Comparison of ENCODE assay signal across 19 cellular contexts in genomic region chr12:124744273-124744640, GRCh38.
DNase-seq lines count a peak whose midpoint lies in the region; ATAC-seq and TF ChIP-seq lines count a peak whose summit lies in the region.
"Had no signal": no experiment of that assay in that cellular context is flagged by ENCODE, and none has a peak within 500 bp of the region (broad histone marks: within the 10 kb centered on the region; RNA-seq: fewer than 3 reads in every experiment).

No MANE protein-coding gene starts in this region.

- H3K36me3 ChIP-seq in cardiac muscle cell (no peaks in the 10 kb centered on the region), heart left ventricle (no peaks in the 10 kb centered on the region), osteoblast (ENCODE audit: insufficient read depth, low read length) (no peaks in the 10 kb centered on the region), uterus (no peaks in the 10 kb centered on the region)
- no peaks in the 10 kb centered on the region for H3K36me3 ChIP-seq in CD8-positive, alpha-beta memory T cell (ENCODE audit: insufficient read depth, low read length)

- no peak overlapping the region for H3K4me2 ChIP-seq in osteoblast (ENCODE audit: insufficient read depth, low read length)

- no peaks in the 10 kb centered on the region for H3K79me2 ChIP-seq in osteoblast (ENCODE audit: insufficient read depth, low read length)

- no peaks in the 10 kb centered on the region for H3K9me3 ChIP-seq in cardiac muscle cell (ENCODE audit: low read depth)
- peaks cover 0 to 6% (median 0%) of the 10 kb centered on the region in 12 donors for H3K9me3 ChIP-seq in heart left ventricle
- H3K9me3 ChIP-seq in osteoblast (ENCODE audit: low read depth, low read length) = peaks cover 8% of the 10 kb centered on the region
- no peaks in the 10 kb centered on the region for H3K9me3 ChIP-seq in uterus
- no peaks in the 10 kb centered on the region for H3K9me3 ChIP-seq in CD8-positive, alpha-beta memory T cell (ENCODE audit: low read length)

- intact Hi-C loops in heart left ventricle (cut with DNase I) = loop anchor here in 1 of 10 donors (10.0 kb wide), 1 partner anchor 59 kb away; no protein-coding TSS in a partner anchor
- intact Hi-C loops in uterus (cut with DNase I; ENCODE audit: low total_unique reads) = no loop called here

- H3K4me1 Mint-ChIP-seq in CD8-positive, alpha-beta memory T cell = peaks cover 4 to 9% (median 6%) of the 10 kb centered on the region in 3 donors

- H3K4me3 ChIP-seq in cardiac muscle cell (no peak overlapping the region), heart left ventricle (no peak overlapping the region), osteoblast (ENCODE audit: insufficient read depth, low read length) (no peak overlapping the region), uterus (no peak overlapping the region)
- no peak overlapping the region for H3K4me3 ChIP-seq in CD8-positive, alpha-beta memory T cell (ENCODE audit: low read length)
- H3K4me3 ChIP-seq: GM23248, lung, SJSA1 had no signal

- H3K9me3 Mint-ChIP-seq in CD8-positive, alpha-beta memory T cell = no peaks in the 10 kb centered on the region
- H3K9me3 Mint-ChIP-seq: neural crest cell had no signal

- TF ChIP-seq CTCF in cardiac muscle cell (IDR thresholded peaks at IDR 0.05; ENCODE audit: low read depth, low read length) (no peak), heart left ventricle (IDR thresholded peaks at IDR 0.05) (no peak), osteoblast (IDR thresholded peaks at IDR 0.05; ENCODE audit: extremely low read depth, low read depth, low read length) (no peak), uterus (IDR thresholded peaks at IDR 0.05) (no peak)

- DNase-seq in cardiac muscle cell (ENCODE audit: low read depth in 1 of 2, low spot score in 1 of 2) (no peak), heart left ventricle (no peak), osteoblast (ENCODE audit: insufficient read length, low spot score, missing footprints) (peak; percentile 22), uterus (no peak), NCI-H1105 treated with DMSO at 0.1 percent for 48 hours (lab: John Stamatoyannopoulos, UW) (no peak), NCI-H526 treated with DMSO at 0.1 percent for 48 hours (lab: John Stamatoyannopoulos, UW) (no peak)
- no peak for DNase-seq in CD8-positive, alpha-beta memory T cell
- DNase-seq: activated CD8-positive, alpha-beta memory T cell treated with anti-CD3 and anti-CD28 coated beads, Interleukin-2, amount 10 ng/mL, durations not matched to agents 7 days and 5 days; activated effector memory CD4-positive, alpha-beta T cell treated with anti-CD3 and anti-CD28 coated beads, Interleukin-2, amount 50 U/mL, for 16 hours; anterior cingulate cortex; NCI-H1930 had no signal

- H3K27me3 Mint-ChIP-seq in CD8-positive, alpha-beta memory T cell = peaks cover 9 to 24% of the 10 kb centered on the region in 2 donors

- H3K4me3 Mint-ChIP-seq in CD8-positive, alpha-beta memory T cell = no peak overlapping the region
- H3K4me3 Mint-ChIP-seq: activated CD4-positive, alpha-beta T cell treated with anti-CD3 and anti-CD28 coated beads for 36 hours; activated CD8-positive, alpha-beta memory T cell treated with anti-CD3 and anti-CD28 coated beads, Interleukin-2, amount 10 ng/mL, durations not matched to agents 7 days and 5 days had no signal

- ATAC-seq in heart left ventricle = no peak
- ATAC-seq: activated CD8-positive, alpha-beta memory T cell treated with anti-CD3 and anti-CD28 coated beads, Interleukin-2, amount 10 ng/mL, durations not matched to agents 7 days and 5 days; sciatic nerve had no signal

- CTCF ChIA-PET in CD8-positive, alpha-beta memory T cell (lab: Charles Lee) = no interaction called here

- WGBS in heart left ventricle, 4 donors = 93 to 97% (median 96%) methylated on average over 7 of the region's 7 CpGs

- no peaks in the 10 kb centered on the region for H3K4me1 ChIP-seq in cardiac muscle cell (ENCODE audit: low read depth)
- H3K4me1 ChIP-seq in heart left ventricle = peaks cover 4 to 48% (median 15%) of the 10 kb centered on the region in 12 donors
- peaks cover 33% of the 10 kb centered on the region for H3K4me1 ChIP-seq in osteoblast (ENCODE audit: insufficient read depth, low read length)
- peaks cover 11 to 19% of the 10 kb centered on the region in 2 donors for H3K4me1 ChIP-seq in uterus
- no peaks in the 10 kb centered on the region for H3K4me1 ChIP-seq in CD8-positive, alpha-beta memory T cell (ENCODE audit: insufficient read depth, low read length)

- H3K27me3 ChIP-seq in cardiac muscle cell (no peaks in the 10 kb centered on the region), heart left ventricle (no peaks in the 10 kb centered on the region), osteoblast (ENCODE audit: insufficient read depth, low read length) (no peaks in the 10 kb centered on the region), uterus (no peaks in the 10 kb centered on the region)
- no peaks in the 10 kb centered on the region for H3K27me3 ChIP-seq in CD8-positive, alpha-beta memory T cell (ENCODE audit: insufficient read depth, low read length, poor library complexity, severe bottlenecking)
- H3K27me3 ChIP-seq: SJSA1 had no signal

- peak overlapping the region; percentile 2 for H3K27ac ChIP-seq in cardiac muscle cell
- peak overlapping the region in 3 of 12 donors; percentile 8 to 91 (median 68) for H3K27ac ChIP-seq in heart left ventricle
- peak overlapping the region; percentile 95 for H3K27ac ChIP-seq in cingulate gyrus (ENCODE audit: low read depth, low read length)
- H3K27ac ChIP-seq in osteoblast (ENCODE audit: low read depth, low read length) = no peak overlapping the region
- peak overlapping the region; percentile 92 for H3K27ac ChIP-seq in uterus
- no peak overlapping the region for H3K27ac ChIP-seq in CD8-positive, alpha-beta memory T cell (ENCODE audit: low read depth, low read length)
- H3K27ac ChIP-seq: C4-2B, GM23248, SJSA1 had no signal

- H2AFZ ChIP-seq in osteoblast (ENCODE audit: low read length) = no peak overlapping the region
- H2AFZ ChIP-seq: GM23248 had no signal

- H4K20me1 ChIP-seq in osteoblast (ENCODE audit: insufficient read depth, low read length) = peaks cover 2% of the 10 kb centered on the region

- TF ChIP-seq POLR2A in heart left ventricle (IDR thresholded peaks at IDR 0.05) (no peak), uterus (IDR thresholded peaks at IDR 0.05) (no peak)

- H3K27ac Mint-ChIP-seq in CD8-positive, alpha-beta memory T cell = no peak overlapping the region
- H3K27ac Mint-ChIP-seq: activated CD4-positive, alpha-beta T cell treated with anti-CD3 and anti-CD28 coated beads for 36 hours; activated CD8-positive, alpha-beta memory T cell treated with anti-CD3 and anti-CD28 coated beads, Interleukin-2, amount 10 ng/mL, durations not matched to agents 7 days and 5 days had no signal

- POLR2A ChIA-PET in CD8-positive, alpha-beta memory T cell (lab: Charles Lee) = no interaction called here

- no peaks in the 10 kb centered on the region for H3K36me3 Mint-ChIP-seq in CD8-positive, alpha-beta memory T cell
- H3K36me3 Mint-ChIP-seq: activated CD8-positive, alpha-beta memory T cell treated with anti-CD3 and anti-CD28 coated beads, Interleukin-2, amount 10 ng/mL, durations not matched to agents 7 days and 5 days had no signal

Comparison
In these comparisons a context has a peak if more than half of its experiments do, and no peak if none do; other contexts are left out.
1. H3K27ac ChIP-seq: peak in cardiac muscle cell (single experiment), cingulate gyrus (single experiment) and uterus (2 of 2); none in osteoblast (single experiment) and CD8-positive, alpha-beta memory T cell (single experiment).